In the genomic region with DNA sequence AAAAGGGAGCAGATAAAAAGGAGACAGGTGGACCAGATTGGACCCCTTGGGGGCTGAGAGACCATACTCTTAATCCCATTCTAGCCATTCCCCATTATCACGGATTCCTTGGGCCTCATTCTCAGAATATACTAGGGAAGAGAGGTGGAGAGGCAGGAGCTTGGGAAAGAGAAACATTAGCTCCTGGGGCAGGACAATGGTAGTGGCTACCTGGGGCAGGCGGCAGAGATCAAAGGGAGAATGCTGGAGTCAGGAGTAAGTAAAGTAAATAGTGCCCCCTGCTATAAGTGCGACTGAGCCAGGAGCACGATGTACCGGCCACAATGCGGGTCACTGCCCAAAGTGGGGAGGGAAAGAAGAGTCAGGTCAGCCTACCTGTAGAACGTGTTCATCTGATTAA, we compare ENCODE assay signal across 20 cellular contexts. TPM values are rescaled to one million over a fixed set of nuclear protein-coding genes. Genes with fewer than 3 reads are reported as not detected.
DNase-seq lines count a peak whose midpoint lies in the region; TF ChIP-seq lines count a peak whose summit lies in the region.
"Had no signal": no experiment of that assay in that cellular context is flagged by ENCODE, and none has a peak within 500 bp of the region (broad histone marks: within the 10 kb centered on the region; RNA-seq: fewer than 3 reads in every experiment).

No MANE protein-coding gene starts in this region.

- H3K36me3 ChIP-seq in duodenal mucosa (ENCODE audit: control insufficient read depth in 1 of 2, insufficient read depth in 2 of 2, low read length in 2 of 2) (peaks cover 8 to 20% of the 10 kb centered on the region in 2 donors), transverse colon (peaks cover 0 to 16% (median 7%) of the 10 kb centered on the region in 4 donors)

- 59 to 69% methylated on average over 5 to 7 of the region's 7 CpGs for WGBS in transverse colon (ENCODE audit: low coverage in 1 of 2), 2 donors

- no peak for TF ChIP-seq POLR2A in transverse colon (IDR thresholded peaks at IDR 0.05)

- no peaks in the 10 kb centered on the region for H3K9me3 ChIP-seq in duodenal mucosa (ENCODE audit: control insufficient read depth in 1 of 2, low read length in 2 of 2)
- H3K9me3 ChIP-seq in transverse colon: no peaks in the 10 kb centered on the region
- H3K9me3 ChIP-seq: A549 had no signal

- H3K27me3 ChIP-seq in duodenal mucosa (ENCODE audit: control insufficient read depth in 1 of 2, insufficient read depth in 2 of 2, low read length in 2 of 2) (no peaks in the 10 kb centered on the region), transverse colon (no peaks in the 10 kb centered on the region)

- H3K4me3 ChIP-seq in duodenal mucosa (ENCODE audit: low read depth in 1 of 2, low read length in 2 of 2) (no peak overlapping the region), transverse colon (no peak overlapping the region)
- H3K4me3 ChIP-seq: A549 had no signal

- peaks cover 40 to 57% of the 10 kb centered on the region in 2 donors for H3K4me1 ChIP-seq in duodenal mucosa (ENCODE audit: control insufficient read depth in 1 of 2, insufficient read depth in 2 of 2, low read length in 2 of 2)
- peaks cover 15 to 54% (median 31%) of the 10 kb centered on the region in 4 donors for H3K4me1 ChIP-seq in transverse colon
- H3K4me1 ChIP-seq: A549 had no signal

- DNase-seq in ELF-1 (ENCODE audit: low read depth, low spot score) (peak; percentile 27), mucosa of gallbladder (ENCODE audit: low spot score) (peak; percentile 54), transverse colon (no peak), NOMO-1 (lab: John Stamatoyannopoulos, UW; ENCODE audit: unreplicated experiment in 2 of 2) (no peak), cortex of kidney (lab: John Stamatoyannopoulos, UW) (no peak)
- no peak for DNase-seq in central memory CD4-positive, alpha-beta T cell
- DNase-seq: CD4-positive, CD25-positive, alpha-beta regulatory T cell; DMS79; GOT3; HCEC 1CT; IMR-90; MV-4-11; NCI-H1105 treated with DMSO at 0.1 percent for 48 hours; NCI-H2081; NCI-H446 treated with DMSO at 0.1 percent for 48 hours; T-cell had no signal

- in situ Hi-C loops in transverse colon (cut with MboI; ENCODE audit: low pct_ligation_motif_present in 1 of 4, low pct_unique_long_range_greater_than_20kb in 1 of 4, low sequenced_read_pairs in 3 of 4): no loop called here

- peak overlapping the region; percentile 5 to 19 for H3K9ac ChIP-seq in duodenal mucosa (ENCODE audit: low read depth in 1 of 2, low read length in 2 of 2)

- peak overlapping the region; percentile 53 for H3K27ac ChIP-seq in duodenal mucosa (ENCODE audit: low read depth, low read length)
- H3K27ac ChIP-seq in transverse colon: peak overlapping the region; percentile 88 to 91 (median 90)
- H3K27ac ChIP-seq: A549 had no signal

- intact Hi-C loops in transverse colon (cut with DNase I; ENCODE audit: low total_unique reads): no loop called here

- no peak for TF ChIP-seq EP300 in transverse colon (IDR thresholded peaks at IDR 0.05; ENCODE audit: low read depth)

- no peak for TF ChIP-seq CTCF in transverse colon (IDR thresholded peaks at IDR 0.05)

RNA-seq across cellular contexts. Expression of gene IHH, which starts 20.4 kb away (rescaled TPM):
- total RNA-seq in mucosa of gallbladder (12.8 TPM), transverse colon (10 to 100 TPM; 21.1 to 67.4 (median 65.5) TPM)
- total RNA-seq: CD4-positive, CD25-positive, alpha-beta regulatory T cell; G401; IMR-90 had no signal

RNA-seq across cellular contexts. Expression of gene CFAP65, which starts 39.8 kb away (rescaled TPM):
- 0.29 TPM for total RNA-seq in mucosa of gallbladder
- 1 to 10 TPM in 2 of 4 donors, under 1 TPM in 1, not detected in 1; 0.64 to 3.0 (median 1.5) TPM for total RNA-seq in transverse colon
- total RNA-seq: B cell; CD4-positive, CD25-positive, alpha-beta regulatory T cell; G401; IMR-90 had no signal

Comparison
In these comparisons a context has a peak if more than half of its experiments do, and no peak if none do; other contexts are left out.
1. DNase-seq: peak in ELF-1 (single experiment) and mucosa of gallbladder (single experiment); none in transverse colon (single experiment), NOMO-1 (0 of 2), cortex of kidney (single experiment) and central memory CD4-positive, alpha-beta T cell (single experiment).